9 cellular contexts compared by ENCODE assay signal in the genomic region with DNA sequence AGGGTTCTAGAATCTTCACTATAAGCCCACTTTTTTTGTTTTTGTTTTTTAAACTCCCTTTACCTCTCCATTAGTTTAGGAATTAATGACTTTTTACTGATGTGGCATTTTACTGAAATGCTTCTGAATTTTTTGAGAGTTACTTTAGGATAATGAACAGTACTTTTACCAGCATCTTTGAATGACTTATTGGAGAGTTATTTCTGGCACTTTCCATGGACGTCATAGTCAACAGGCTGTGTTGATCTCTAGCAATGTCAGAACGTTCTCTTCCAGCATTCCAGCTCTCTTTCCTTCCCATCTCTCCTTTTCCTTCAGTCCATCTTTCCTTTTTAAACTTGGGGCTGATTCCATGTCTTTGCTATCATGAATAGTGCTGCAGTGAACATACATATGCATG. TPM values are rescaled to one million over a fixed set of nuclear protein-coding genes. Genes with fewer than 3 reads are reported as not detected.
DNase-seq lines count a peak whose midpoint lies in the region; ATAC-seq and TF ChIP-seq lines count a peak whose summit lies in the region.
"Had no signal": no experiment of that assay in that cellular context is flagged by ENCODE, and none has a peak within 500 bp of the region (broad histone marks: within the 10 kb centered on the region; RNA-seq: fewer than 3 reads in every experiment).

No MANE protein-coding gene starts in this region.

- H3K27ac ChIP-seq in tibial nerve = peak overlapping the region; percentile 72 to 88 (median 79)

- no peaks in the 10 kb centered on the region for H3K9me3 Mint-ChIP-seq in memory B cell
- H3K9me3 Mint-ChIP-seq in activated T-cell treated with anti-CD3 and anti-CD28 coated beads, Interleukin-2, amount 50 U/mL, for 72 hours = no peaks in the 10 kb centered on the region
- H3K9me3 Mint-ChIP-seq: activated naive CD4-positive, alpha-beta T cell treated with anti-CD3 and anti-CD28 coated beads for 36 hours had no signal

- peak overlapping the region; percentile 18 for H3K27ac Mint-ChIP-seq in memory B cell
- no peak overlapping the region for H3K27ac Mint-ChIP-seq in activated T-cell treated with anti-CD3 and anti-CD28 coated beads, Interleukin-2, amount 50 U/mL, for 72 hours
- H3K27ac Mint-ChIP-seq: activated naive CD4-positive, alpha-beta T cell treated with anti-CD3 and anti-CD28 coated beads for 36 hours had no signal

- no peak for TF ChIP-seq CTCF in tibial nerve (IDR thresholded peaks at IDR 0.05)

- 8 to 10% methylated on average over 2 of the region's 2 CpGs for WGBS in tibial nerve, 2 donors

- DNase-seq in HS-5 (ENCODE audit: low read depth) = peak; percentile 53
- peak; percentile 61 for DNase-seq in dedifferentiated amniotic fluid mesenchymal stem cell (ENCODE audit: extremely low spot score)
- DNase-seq in memory B cell (ENCODE audit: low spot score in 2 of 2) = no peak
- DNase-seq in tibial nerve (ENCODE audit: low spot score in 2 of 2) = no peak
- no peak for DNase-seq in activated T-cell treated with anti-CD3 and anti-CD28 coated beads, Interleukin-2, amount 50 U/mL, for 72 hours
- DNase-seq in NCI-H2107 treated with DMSO at 0.1 percent for 48 hours (lab: John Stamatoyannopoulos, UW; ENCODE audit: unreplicated experiment) = no peak
- no peak for DNase-seq in SKM-1 treated with dmso at 0.1 percent for 144 hours (lab: John Stamatoyannopoulos, UW; ENCODE audit: unreplicated experiment)
- DNase-seq: activated naive CD4-positive, alpha-beta T cell treated with anti-CD3 and anti-CD28 coated beads for 36 hours had no signal

- peak in 1 of 2 donors; percentile 31 for TF ChIP-seq POLR2A in tibial nerve (IDR thresholded peaks at IDR 0.05)

- no peaks in the 10 kb centered on the region for H3K27me3 ChIP-seq in tibial nerve

- no peaks in the 10 kb centered on the region for H3K9me3 ChIP-seq in tibial nerve

- no peaks in the 10 kb centered on the region for H3K27me3 Mint-ChIP-seq in memory B cell
- H3K27me3 Mint-ChIP-seq in activated T-cell treated with anti-CD3 and anti-CD28 coated beads, Interleukin-2, amount 50 U/mL, for 72 hours (ENCODE audit: low read depth) = no peaks in the 10 kb centered on the region

- ATAC-seq in memory B cell (ENCODE audit: low read depth) (no peak), HG02870 (IDR thresholded peaks at IDR 0.05; ENCODE audit: unreplicated experiment) (no peak)
- ATAC-seq in activated T-cell treated with anti-CD3 and anti-CD28 coated beads, Interleukin-2, amount 50 U/mL, for 72 hours (replicated peaks in 1 of 2) = no peak

- peaks cover 0 to 12% (median 0%) of the 10 kb centered on the region in 3 donors for H3K36me3 ChIP-seq in tibial nerve

- peaks cover 17% of the 10 kb centered on the region for H3K4me1 Mint-ChIP-seq in memory B cell
- H3K4me1 Mint-ChIP-seq in activated T-cell treated with anti-CD3 and anti-CD28 coated beads, Interleukin-2, amount 50 U/mL, for 72 hours (ENCODE audit: low read depth) = no peaks in the 10 kb centered on the region

- H3K4me1 ChIP-seq in tibial nerve = peaks cover 0 to 86% (median 28%) of the 10 kb centered on the region in 4 donors

- H3K36me3 Mint-ChIP-seq in memory B cell = peaks cover 13% of the 10 kb centered on the region
- H3K36me3 Mint-ChIP-seq in activated T-cell treated with anti-CD3 and anti-CD28 coated beads, Interleukin-2, amount 50 U/mL, for 72 hours (ENCODE audit: insufficient read depth in 2 of 2) = peaks cover 0 to 6% of the 10 kb centered on the region in 2 donors

- TF ChIP-seq EP300 in tibial nerve (IDR thresholded peaks at IDR 0.05) = peak; percentile 91 to 94

- no peak overlapping the region for H3K4me3 ChIP-seq in tibial nerve

- H3K4me3 Mint-ChIP-seq in memory B cell = no peak overlapping the region
- no peak overlapping the region for H3K4me3 Mint-ChIP-seq in activated T-cell treated with anti-CD3 and anti-CD28 coated beads, Interleukin-2, amount 50 U/mL, for 72 hours
- H3K4me3 Mint-ChIP-seq: activated naive CD4-positive, alpha-beta T cell treated with anti-CD3 and anti-CD28 coated beads for 36 hours had no signal

RNA-seq across cellular contexts. Expression of a gene that starts 48.5 kb away (rescaled TPM):
- 100 to 1,000 TPM; 399 to 688 (median 564) TPM for total RNA-seq in tibial nerve
- 10 to 100 TPM; 59.7 to 68.2 TPM for total RNA-seq in activated T-cell treated with anti-CD3 and anti-CD28 coated beads, Interleukin-2, amount 50 U/mL, for 72 hours

Comparison
In these comparisons a context has a peak if more than half of its experiments do, and no peak if none do; other contexts are left out.
1. DNase-seq: peak in HS-5 (single experiment) and dedifferentiated amniotic fluid mesenchymal stem cell (single experiment); none in memory B cell (0 of 2), tibial nerve (0 of 2), activated T-cell treated with anti-CD3 and anti-CD28 coated beads, Interleukin-2, amount 50 U/mL, for 72 hours (0 of 2), NCI-H2107 treated with DMSO at 0.1 percent for 48 hours (single experiment) and SKM-1 treated with dmso at 0.1 percent for 144 hours (single experiment).
2. RNA of a gene that starts 48.5 kb away (total RNA-seq): 399 to 688 TPM in tibial nerve; 59.7 to 68.2 TPM in activated T-cell treated with anti-CD3 and anti-CD28 coated beads, Interleukin-2, amount 50 U/mL, for 72 hours; every median in the first group is over 4 times any median in the second.